8 cellular contexts compared by ENCODE assay signal in the genomic region with DNA sequence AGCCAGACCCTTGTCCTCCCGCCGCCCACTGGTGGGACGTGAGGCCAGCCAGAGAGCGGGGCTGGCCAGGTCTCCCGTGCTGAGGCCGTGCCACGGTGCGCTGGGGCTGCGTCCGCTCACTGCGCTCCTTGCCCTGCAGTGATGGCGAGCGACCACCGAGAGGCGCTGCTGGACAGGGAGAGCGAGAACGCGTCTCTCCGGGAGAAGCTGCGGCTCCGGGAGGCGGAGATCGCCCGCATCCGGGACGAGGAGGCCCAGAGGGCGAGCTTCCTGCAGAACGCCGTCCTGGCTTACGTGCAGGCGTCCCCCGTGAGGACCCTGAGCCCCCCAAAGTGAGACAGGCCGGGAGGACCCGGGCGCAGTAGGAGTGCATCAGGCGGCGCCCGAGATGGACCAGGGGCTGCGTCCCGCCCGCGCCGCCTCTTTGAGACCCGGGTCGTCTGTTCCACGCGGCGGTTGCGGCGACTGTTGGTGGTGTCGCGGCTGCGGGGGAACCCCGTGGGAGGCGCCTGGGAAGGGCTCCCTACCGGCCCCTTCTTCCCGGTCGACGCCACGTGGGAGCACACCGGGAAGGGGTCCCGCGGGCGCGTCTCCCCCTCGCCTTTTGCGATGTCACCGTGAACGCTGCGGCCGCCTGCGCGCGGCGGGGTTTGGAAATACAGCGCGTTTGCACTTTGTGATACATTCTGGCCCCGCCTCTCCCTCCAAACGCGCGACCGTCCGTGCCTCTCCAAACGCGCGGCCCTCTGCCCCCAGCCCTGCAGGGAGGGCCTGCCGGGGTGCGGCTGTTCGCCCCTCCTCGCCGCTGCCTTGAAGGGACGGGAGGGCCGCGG. TPM values are rescaled to one million over a fixed set of nuclear protein-coding genes. Genes with fewer than 3 reads are reported as not detected.
A peak's percentile ranks its signal among the peaks of the same experiment; 100 is the strongest.
DNase-seq lines count a peak whose midpoint lies in the region; ATAC-seq and TF ChIP-seq lines count a peak whose summit lies in the region.

No MANE protein-coding gene starts in this region.

- H3K27me3 Mint-ChIP-seq in stimulated activated naive CD8-positive, alpha-beta T cell treated with anti-CD3 and anti-CD28 coated beads, Interleukin-15, amount 100 ng/mL, for 72 hours: no peaks in the 10 kb centered on the region

- peaks cover 9% of the 10 kb centered on the region for H3K79me1 ChIP-seq in neuronal stem cell (ENCODE audit: low read depth, low read length)

- DNase-seq in GM10266 (ENCODE audit: extremely low spot score) (peak; percentile 93), RWPE1 (ENCODE audit: low spot score) (peak; percentile 74), foreskin melanocyte (peak; percentile 65), neuronal stem cell (ENCODE audit: low spot score) (peak; percentile 76)
- peak; percentile 71 for DNase-seq in activated gamma-delta T cell treated with anti-CD3 and anti-CD28 coated beads, Interleukin-2, amount 50 U/mL, for 16 hours (ENCODE audit: low read depth)
- peak; percentile 88 for DNase-seq in stimulated activated naive CD8-positive, alpha-beta T cell treated with anti-CD3 and anti-CD28 coated beads, Interleukin-15, amount 100 ng/mL, for 72 hours

- peak; percentile 75 for ATAC-seq in stimulated activated naive CD8-positive, alpha-beta T cell treated with anti-CD3 and anti-CD28 coated beads, Interleukin-15, amount 100 ng/mL, for 72 hours
- ATAC-seq in HG03460 (IDR thresholded peaks at IDR 0.05; ENCODE audit: unreplicated experiment): no peak

- H2BK15ac ChIP-seq in neuronal stem cell (ENCODE audit: low read length): peak overlapping the region; percentile 67

- peak overlapping the region; percentile 83 for H2AK5ac ChIP-seq in neuronal stem cell (ENCODE audit: low read depth, low read length)

- peak overlapping the region; percentile 43 to 84 for H3K4me3 ChIP-seq in neuronal stem cell (ENCODE audit: low read length in 2 of 2)

- TF ChIP-seq EP300 in Ishikawa (IDR thresholded peaks at IDR 0.05; ENCODE audit: borderline replicate concordance): no peak

- H3K23ac ChIP-seq in neuronal stem cell (ENCODE audit: low read depth, low read length, poor library complexity): peak overlapping the region; percentile 93

- peak; percentile 77 for TF ChIP-seq RAD21 in Ishikawa (IDR thresholded peaks at IDR 0.05; ENCODE audit: low read depth)

- H4K91ac ChIP-seq in neuronal stem cell (ENCODE audit: low read depth, low read length, poor library complexity): no peak overlapping the region

- H3K9ac ChIP-seq in neuronal stem cell (ENCODE audit: low read depth, low read length, poor library complexity): peak overlapping the region; percentile 72

- H4K8ac ChIP-seq in neuronal stem cell (ENCODE audit: low read depth, low read length): peak overlapping the region; percentile 65

- WGBS in neuronal stem cell (ENCODE audit: extremely low coverage in 2 of 2, insufficient read length in 2 of 2, insufficient replicate concordance in 1 of 2), 2 donors: no CpG with 5 or more reads among the region's 94 CpGs

- peak overlapping the region; percentile 91 for H2AFZ ChIP-seq in neuronal stem cell (ENCODE audit: low read length)

- H3K14ac ChIP-seq in neuronal stem cell (ENCODE audit: low read length): peak overlapping the region; percentile 56

- H2BK120ac ChIP-seq in neuronal stem cell (ENCODE audit: low read depth, low read length): peak overlapping the region; percentile 72

- TF ChIP-seq CTCF in GM10266 (IDR thresholded peaks at IDR 0.05; ENCODE audit: control insufficient read depth, insufficient read depth, low read depth, missing control alignments) (peak; percentile 98), RWPE1 (conservative IDR thresholded peaks at IDR 0.05; ENCODE audit: low read depth) (peak; percentile 92)

- peaks cover 29 to 30% of the 10 kb centered on the region in 2 donors for H3K36me3 ChIP-seq in neuronal stem cell (replicated peaks in 1 of 2; ENCODE audit: control insufficient read depth in 2 of 2, insufficient read depth in 2 of 2, low read length in 2 of 2)

- no peak overlapping the region for H2BK12ac ChIP-seq in neuronal stem cell (ENCODE audit: low read length)

- CTCF ChIA-PET in RWPE1 (lab: Yijun Ruan, JAX): interaction anchor here (0.6 to 3.1 kb wide), 39 partner anchors 10 to 365 kb away, joined by 3 to 24 read pairs (median 4); a partner anchor contains a TSS

- POLR2A ChIA-PET in RWPE1 (lab: Yijun Ruan, JAX; ENCODE audit: low non-redundant PET): interaction anchor here (0.6 kb wide), 1 partner anchor 8 kb away, joined by 3 read pairs; a partner anchor contains a TSS

- H3K27ac Mint-ChIP-seq in stimulated activated naive CD8-positive, alpha-beta T cell treated with anti-CD3 and anti-CD28 coated beads, Interleukin-15, amount 100 ng/mL, for 72 hours: peak overlapping the region in 1 of 2 donors; percentile 25

- no peak overlapping the region for H3K4ac ChIP-seq in neuronal stem cell (ENCODE audit: low read length)

- H3K4me3 Mint-ChIP-seq in stimulated activated naive CD8-positive, alpha-beta T cell treated with anti-CD3 and anti-CD28 coated beads, Interleukin-15, amount 100 ng/mL, for 72 hours: peak overlapping the region; percentile 92 to 97

- H3K27ac ChIP-seq in RWPE1 (peak overlapping the region; percentile 82), neuronal stem cell (replicated peaks; ENCODE audit: low read length) (peak overlapping the region; percentile 54)

- H3K4me1 ChIP-seq in neuronal stem cell (ENCODE audit: control insufficient read depth in 2 of 2, insufficient read depth in 1 of 2, low read depth in 1 of 2, low read length in 2 of 2): peaks cover 5 to 12% of the 10 kb centered on the region in 2 donors

- peak overlapping the region; percentile 98 for H3K4me2 ChIP-seq in neuronal stem cell (ENCODE audit: insufficient read depth, low read length, poor library complexity, severe bottlenecking)

- H3K4me1 Mint-ChIP-seq in stimulated activated naive CD8-positive, alpha-beta T cell treated with anti-CD3 and anti-CD28 coated beads, Interleukin-15, amount 100 ng/mL, for 72 hours: peaks cover 28% of the 10 kb centered on the region

- H3K9me3 ChIP-seq in neuronal stem cell (replicated peaks in 1 of 2; ENCODE audit: control insufficient read depth in 2 of 2, insufficient read depth in 1 of 2, low read depth in 1 of 2, low read length in 2 of 2): peaks cover 0 to 2% of the 10 kb centered on the region in 2 donors

- H3K18ac ChIP-seq in neuronal stem cell (ENCODE audit: low read length): peak overlapping the region; percentile 94

- H2BK5ac ChIP-seq in neuronal stem cell (ENCODE audit: low read length): peak overlapping the region; percentile 90

- H3K27me3 ChIP-seq in neuronal stem cell (ENCODE audit: control insufficient read depth in 3 of 3, insufficient read depth in 3 of 3, low read depth in 1 of 3, low read length in 3 of 3): no peaks in the 10 kb centered on the region

- H3K9me3 Mint-ChIP-seq in stimulated activated naive CD8-positive, alpha-beta T cell treated with anti-CD3 and anti-CD28 coated beads, Interleukin-15, amount 100 ng/mL, for 72 hours: no peaks in the 10 kb centered on the region

TF ChIP-seq in Ishikawa, 13 proteins besides CTCF, POLR2A, EP300 and RAD21:
- TF ChIP-seq, protein P1, sequence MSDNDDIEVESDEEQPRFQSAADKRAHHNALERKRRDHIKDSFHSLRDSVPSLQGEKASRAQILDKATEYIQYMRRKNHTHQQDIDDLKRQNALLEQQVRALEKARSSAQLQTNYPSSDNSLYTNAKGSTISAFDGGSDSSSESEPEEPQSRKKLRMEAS (IDR thresholded peaks at IDR 0.05): no peak
- TF ChIP-seq TEAD4 (IDR thresholded peaks at IDR 0.05): no peak
- 0 out of 2 replicates have a peak, but pooled peaks have one; percentile 0 for TF ChIP-seq TAF1 (IDR thresholded peaks at IDR 0.05; ENCODE audit: low read depth)

RNA-seq across cellular contexts. Expression of a gene that starts 0.8 kb away (rescaled TPM):
- 61.3 TPM for polyA plus RNA-seq in neuronal stem cell (2013, experiment 1 of 2)
- polyA plus RNA-seq in neuronal stem cell (2013, experiment 2 of 2): 55.7 TPM

RNA-seq across cellular contexts. Expression of a gene that starts 6.8 kb away (rescaled TPM):
- polyA plus RNA-seq in neuronal stem cell (2013, experiment 1 of 2): 72.9 TPM
- polyA plus RNA-seq in neuronal stem cell (2013, experiment 2 of 2): 72.2 TPM

RNA-seq across cellular contexts. Expression of a gene that starts 7.6 kb away (rescaled TPM):
- polyA plus RNA-seq in neuronal stem cell (2013, experiment 1 of 2): 13.2 TPM
- polyA plus RNA-seq in neuronal stem cell (2013, experiment 2 of 2): 12.5 TPM

RNA-seq across cellular contexts. Expression of a gene that starts 8.0 kb away (rescaled TPM):
- 45.1 TPM for polyA plus RNA-seq in neuronal stem cell (2013, experiment 1 of 2)
- 45.1 TPM for polyA plus RNA-seq in neuronal stem cell (2013, experiment 2 of 2)

RNA-seq across cellular contexts. Expression of a gene that starts 20.9 kb away (rescaled TPM):
- 25.7 TPM for polyA plus RNA-seq in neuronal stem cell (2013, experiment 1 of 2)
- polyA plus RNA-seq in neuronal stem cell (2013, experiment 2 of 2): 26.2 TPM
